Comparison of ENCODE assay signal across 15 cellular contexts in the genomic region with DNA sequence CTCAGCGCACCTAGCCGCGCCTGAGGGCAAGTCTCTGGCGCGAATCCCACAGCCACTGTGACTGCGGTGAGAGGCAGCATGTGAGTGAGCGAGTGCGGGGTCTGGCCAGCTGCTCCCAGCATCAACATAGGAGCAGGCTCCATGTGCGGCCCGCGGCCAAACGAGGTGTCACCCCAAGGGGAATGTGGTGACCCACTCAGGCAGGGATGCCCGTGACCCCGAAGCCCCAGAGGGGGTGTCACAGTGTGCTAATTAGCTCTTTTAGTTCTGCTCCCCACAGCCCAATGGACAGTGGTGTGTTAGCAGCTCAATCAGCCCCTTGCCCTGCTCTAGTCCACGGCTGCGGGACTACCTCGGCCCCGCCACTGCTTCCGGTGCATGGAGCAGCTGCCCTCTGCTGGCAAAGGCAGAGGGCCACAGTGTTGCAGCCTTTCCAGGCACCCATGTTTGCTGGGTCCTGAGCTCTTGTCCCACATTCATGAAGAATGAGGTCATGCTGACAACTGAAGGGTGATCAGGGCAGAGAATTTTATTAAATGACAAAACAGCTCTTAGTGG.
A peak's percentile ranks its signal among the peaks of the same experiment; 100 is the strongest.
DNase-seq lines count a peak whose midpoint lies in the region; ATAC-seq, FAIRE-seq and TF ChIP-seq lines count a peak whose summit lies in the region.
"Had no signal": no experiment of that assay in that cellular context is flagged by ENCODE, and none has a peak within 500 bp of the region (broad histone marks: within the 10 kb centered on the region; RNA-seq: fewer than 3 reads in every experiment).

No MANE protein-coding gene starts in this region.

- H3K27ac ChIP-seq in HepG2 (ENCODE audit: extremely low read length, insufficient read depth, low read length), result no peak overlapping the region
- no peak overlapping the region for H3K27ac ChIP-seq in right lobe of liver
- H3K27ac ChIP-seq in upper lobe of left lung, result no peak overlapping the region
- H3K27ac ChIP-seq: KMS-11, lower lobe of right lung, skin epidermis had no signal

- no peak overlapping the region for H3K27ac Mint-ChIP-seq in endothelial cell (ENCODE audit: unreplicated experiment)
- H3K27ac Mint-ChIP-seq: B cell; stimulated activated naive CD8-positive, alpha-beta T cell treated with anti-CD3 and anti-CD28 coated beads, Interleukin-15, Interleukin-2, amounts not matched to agents 100 ng/mL and 50 ng/mL, for 24 hours had no signal

- in situ Hi-C loops in HepG2 (cut with HindIII; ENCODE audit: extremely low pct_ligation_motif_present, low pct_unique_long_range_greater_than_20kb), result no loop called here

- H2AFZ ChIP-seq in HepG2 (ENCODE audit: low read length), result no peak overlapping the region

- TF ChIP-seq POLR2A in HepG2 (IDR thresholded peaks at IDR 0.05; ENCODE audit: insufficient read depth in 1 of 2, low read depth in 2 of 2, low read length in 2 of 2) (no peak), right lobe of liver (IDR thresholded peaks at IDR 0.05) (no peak), upper lobe of left lung (IDR thresholded peaks at IDR 0.05) (no peak)

- BruUV-seq in HepG2 (replicated peaks; lab: Mats Ljungman, UMichigan), result no TSS peak

- H3K4me2 ChIP-seq in HepG2 (ENCODE audit: low read depth, low read length), result peak overlapping the region; percentile 8
- H3K4me2 ChIP-seq: KMS-11 had no signal

- no peaks in the 10 kb centered on the region for H3K36me3 Mint-ChIP-seq in endothelial cell (ENCODE audit: low read depth, unreplicated experiment)

- TF ChIP-seq CTCF in HepG2 (CRISPR knock-in tag; IDR thresholded peaks at IDR 0.05) (peak; percentile 84), right lobe of liver (IDR thresholded peaks at IDR 0.05) (no peak), upper lobe of left lung (IDR thresholded peaks at IDR 0.05) (no peak), endothelial cell (IDR thresholded peaks at IDR 0.05; ENCODE audit: unreplicated experiment) (no peak)

- H3K4me1 Mint-ChIP-seq in endothelial cell (ENCODE audit: unreplicated experiment), result no peaks in the 10 kb centered on the region
- H3K4me1 Mint-ChIP-seq: B cell had no signal

- TF ChIP-seq RAD21 in HepG2 (CRISPR knock-in tag; IDR thresholded peaks at IDR 0.05), result no peak; the same call in 1 of the 2 replicates

- H3K9me3 ChIP-seq in HepG2 (ENCODE audit: low read length) (no peaks in the 10 kb centered on the region), right lobe of liver (no peaks in the 10 kb centered on the region), upper lobe of left lung (no peaks in the 10 kb centered on the region)
- H3K9me3 ChIP-seq: lower lobe of right lung had no signal

- H3K79me2 ChIP-seq in HepG2 (ENCODE audit: insufficient read depth, low read length), result no peaks in the 10 kb centered on the region

- WGBS in HepG2 (ENCODE audit: low lambda C conversion rate), result 75% methylated on average over 10 of the region's 19 CpGs
- 98% methylated on average over 6 of the region's 19 CpGs for WGBS in right lobe of liver (ENCODE audit: insufficient coverage, low coverage, low lambda C conversion rate, missing lambda C conversion rate)
- 98 to 100% methylated on average over 11 to 19 of the region's 19 CpGs for WGBS in upper lobe of left lung, 2 donors

- ATAC-seq in HepG2 (peak; percentile 100), right lobe of liver (no peak), upper lobe of left lung (ENCODE audit: low FRiP score in 2 of 2) (peak; percentile 44 to 46), GM21360 (IDR thresholded peaks at IDR 0.05; ENCODE audit: unreplicated experiment) (no peak), GM21737 (IDR thresholded peaks at IDR 0.05; ENCODE audit: unreplicated experiment) (no peak)
- ATAC-seq: esophagus mucosa had no signal

- H3K36me3 ChIP-seq in HepG2 (replicated peaks in 1 of 2; ENCODE audit: control insufficient read depth in 1 of 2, insufficient read depth in 2 of 2, low read length in 2 of 2), result no peaks in the 10 kb centered on the region
- H3K36me3 ChIP-seq in right lobe of liver, result no peaks in the 10 kb centered on the region
- H3K36me3 ChIP-seq in upper lobe of left lung, result no peaks in the 10 kb centered on the region
- H3K36me3 ChIP-seq: lower lobe of right lung had no signal

- intact Hi-C loops in HepG2 (cut with micrococcal nuclease; ENCODE audit: unreplicated experiment) (loop anchor here (1.0 kb wide), 1 partner anchor 131 kb away; no protein-coding TSS in a partner anchor), right lobe of liver (cut with DNase I) (no loop called here)

- no peak overlapping the region for H3K9ac ChIP-seq in HepG2 (ENCODE audit: insufficient read depth, low read depth, low read length)
- H3K9ac ChIP-seq: KMS-11 had no signal

- peaks cover 4% of the 10 kb centered on the region for H3K27me3 Mint-ChIP-seq in endothelial cell (ENCODE audit: unreplicated experiment)
- H3K27me3 Mint-ChIP-seq: stimulated activated naive CD8-positive, alpha-beta T cell treated with anti-CD3 and anti-CD28 coated beads, Interleukin-15, Interleukin-2, amounts not matched to agents 100 ng/mL and 50 ng/mL, for 24 hours had no signal

- POLR2A ChIA-PET in HepG2 (lab: Yijun Ruan, JAX), result no interaction called here

- H3K27me3 ChIP-seq in HepG2 (ENCODE audit: control insufficient read depth in 1 of 2, insufficient read depth in 2 of 2, low read length in 2 of 2) (no peaks in the 10 kb centered on the region), right lobe of liver (no peaks in the 10 kb centered on the region), upper lobe of left lung (no peaks in the 10 kb centered on the region)

- H3K4me3 Mint-ChIP-seq in endothelial cell (ENCODE audit: unreplicated experiment), result no peak overlapping the region
- H3K4me3 Mint-ChIP-seq: B cell; stimulated activated naive CD8-positive, alpha-beta T cell treated with anti-CD3 and anti-CD28 coated beads, Interleukin-15, Interleukin-2, amounts not matched to agents 100 ng/mL and 50 ng/mL, for 24 hours had no signal

- FAIRE-seq in HepG2 (lab: Jason Lieb, UNC), result no peak

- no peak overlapping the region; a peak in 1 of 6 replicates for H3K4me3 ChIP-seq in HepG2 (replicated peaks in 1 of 3; ENCODE audit: insufficient read depth in 1 of 3, low read depth in 2 of 3, low read length in 3 of 3)
- no peak overlapping the region for H3K4me3 ChIP-seq in right lobe of liver
- H3K4me3 ChIP-seq in upper lobe of left lung, result no peak overlapping the region
- H3K4me3 ChIP-seq: lower lobe of right lung, skin epidermis had no signal

- TF ChIP-seq EP300 in HepG2 (IDR thresholded peaks at IDR 0.05; ENCODE audit: low read depth in 2 of 2, low read length in 2 of 2) (no peak), HepG2 (CRISPR knock-in tag; IDR thresholded peaks at IDR 0.05; ENCODE audit: borderline replicate concordance) (no peak), upper lobe of left lung (IDR thresholded peaks at IDR 0.05) (no peak)

- H3K4me1 ChIP-seq in HepG2 (ENCODE audit: insufficient read depth, low read length) (0 out of 2 replicates have a peak, but pooled peaks cover 5% of the 10 kb centered on the region), right lobe of liver (no peaks in the 10 kb centered on the region), upper lobe of left lung (no peaks in the 10 kb centered on the region)
- H3K4me1 ChIP-seq: lower lobe of right lung had no signal

- H4K20me1 ChIP-seq in HepG2 (ENCODE audit: insufficient read depth, low read length), result no peaks in the 10 kb centered on the region

- DNase-seq in HepG2 (ENCODE audit: low spot score), result peak; percentile 64
- DNase-seq in right lobe of liver, result no peak
- peak; percentile 18 for DNase-seq in M059J (ENCODE audit: low read depth)
- DNase-seq in ecto neural progenitor cell (ENCODE audit: low spot score), result peak; percentile 72
- DNase-seq in upper lobe of left lung, result peak in 1 of 2 donors; percentile 72
- DNase-seq in endothelial cell (ENCODE audit: low spot score), result no peak
- DNase-seq: activated CD4-positive, alpha-beta T cell treated with anti-CD3 and anti-CD28 coated beads for 4 hours; lower lobe of right lung had no signal

- H3K9me3 Mint-ChIP-seq in endothelial cell (ENCODE audit: unreplicated experiment), result no peaks in the 10 kb centered on the region
- H3K9me3 Mint-ChIP-seq: stimulated activated naive CD8-positive, alpha-beta T cell treated with anti-CD3 and anti-CD28 coated beads, Interleukin-15, Interleukin-2, amounts not matched to agents 100 ng/mL and 50 ng/mL, for 24 hours had no signal

- CTCF ChIA-PET in HepG2 (lab: Yijun Ruan, JAX; ENCODE audit: low intra/inter-chr PET ratio, low total read pairs), result interaction anchor here (0.6 kb wide), 1 partner anchor 130 kb away, joined by 3 read pairs; no protein-coding TSS in a partner anchor

TF ChIP-seq in HepG2, 621 proteins besides CTCF, POLR2A, EP300 and RAD21 (continues in another document):
- peak; percentile 44; the same call in 1 of the 2 replicates for TF ChIP-seq ZNF598 (CRISPR knock-in tag; IDR thresholded peaks at IDR 0.05; ENCODE audit: borderline replicate concordance)
- 0 out of 2 replicates have a peak, but pooled peaks have one; percentile 66 for TF ChIP-seq CBX5 (CRISPR knock-in tag; IDR thresholded peaks at IDR 0.05; ENCODE audit: borderline replicate concordance)

Comparison
In these comparisons a context has a peak if more than half of its experiments do, and no peak if none do; other contexts are left out.
1. ATAC-seq: peak in HepG2 (single experiment) and upper lobe of left lung (2 of 2); none in right lobe of liver (0 of 4), GM21360 (single experiment) and GM21737 (single experiment).
2. DNase-seq: peak in HepG2 (single experiment), M059J (single experiment) and ecto neural progenitor cell (single experiment); none in right lobe of liver (0 of 3) and endothelial cell (single experiment).